ENCODE assay signal across 33 cellular contexts in genomic region chr1:63937623-63938022, GRCh38.
A peak's percentile ranks its signal among the peaks of the same experiment; 100 is the strongest.
DNase-seq lines count a peak whose midpoint lies in the region; ATAC-seq lines count a peak whose summit lies in the region.
"Had no signal": no experiment of that assay in that cellular context is flagged by ENCODE, and none has a peak within 500 bp of the region (broad histone marks: within the 10 kb centered on the region; RNA-seq: fewer than 3 reads in every experiment).

No MANE protein-coding gene starts in this region.

- H3K4me3 ChIP-seq in trophoblast cell (ENCODE audit: low read depth, low read length) (no peak overlapping the region), Karpas-422 (ENCODE audit: low read length) (no peak overlapping the region)
- H3K4me3 ChIP-seq: BLaER1 treated with 17β-estradiol and CSF1 and Interleukin-3, amounts not matched to agents 10 nM and 100 nM; cardiac muscle cell; GM23338; lung; neural progenitor cell; right lobe of liver; SJSA1; testis; uterus had no signal

- H2BK12ac ChIP-seq in trophoblast cell (ENCODE audit: low read length): peak overlapping the region; percentile 60

- peaks cover 7 to 15% of the 10 kb centered on the region in 2 experiments for H3K4me1 ChIP-seq in trophoblast cell (ENCODE audit: control insufficient read depth in 1 of 2, insufficient read depth in 2 of 2, low read length in 2 of 2)
- no peaks in the 10 kb centered on the region for H3K4me1 ChIP-seq in Karpas-422 (ENCODE audit: low read length)
- H3K4me1 ChIP-seq: neural progenitor cell, right lobe of liver, SJSA1, testis, uterus had no signal

- H3K9me3 ChIP-seq in trophoblast cell (ENCODE audit: insufficient read depth, low read depth, low read length) (no peaks in the 10 kb centered on the region), Karpas-422 (ENCODE audit: low read length) (no peaks in the 10 kb centered on the region)
- H3K9me3 ChIP-seq: BLaER1 treated with 17β-estradiol and CSF1 and Interleukin-3, amounts not matched to agents 10 nM and 100 nM; right lobe of liver; SJSA1; testis; uterus had no signal

- no CpG with 5 or more reads among the region's 2 CpGs for WGBS in trophoblast cell (ENCODE audit: extremely low coverage, insufficient coverage, insufficient read length)

- H4K20me1 ChIP-seq in Karpas-422 (ENCODE audit: insufficient read depth, low read depth, low read length): no peaks in the 10 kb centered on the region
- H4K20me1 ChIP-seq: BLaER1 treated with 17β-estradiol and CSF1 and Interleukin-3, amounts not matched to agents 10 nM and 100 nM had no signal

- H3K9ac ChIP-seq in trophoblast cell (ENCODE audit: low read length) (no peak overlapping the region), Karpas-422 (ENCODE audit: low read length) (no peak overlapping the region)
- H3K9ac ChIP-seq: BLaER1 treated with 17β-estradiol and CSF1 and Interleukin-3, amounts not matched to agents 10 nM and 100 nM; neural progenitor cell had no signal

- no peak overlapping the region for H3K4me2 ChIP-seq in trophoblast cell (ENCODE audit: low read length)
- H3K4me2 ChIP-seq in Karpas-422 (ENCODE audit: low read depth, low read length, poor library complexity, severe bottlenecking): no peak overlapping the region
- H3K4me2 ChIP-seq: GM23338, neural progenitor cell had no signal

- no peaks in the 10 kb centered on the region for H3K4me1 Mint-ChIP-seq in activated T-cell treated with anti-CD3 and anti-CD28 coated beads, Interleukin-2, amount 50 U/mL, for 72 hours (ENCODE audit: low read depth)
- H3K4me1 Mint-ChIP-seq: stimulated activated memory B cell treated with anti-CD40 and anti-IgM and Interleukin-4, amounts not matched to agents 10 μg/mL and 1 μg/mL and 100 μg/mL, for 72 hours; T-cell had no signal

- no peak overlapping the region for H2BK120ac ChIP-seq in trophoblast cell (ENCODE audit: insufficient read depth, low read length, poor library complexity)

- DNase-seq in trophoblast cell: no peak
- no peak for DNase-seq in HuH-7 (ENCODE audit: low spot score)
- no peak for DNase-seq in activated effector memory CD4-positive, alpha-beta T cell treated with Interleukin-2 at 50 U/mL for 16 hours
- no peak for DNase-seq in Karpas-422
- no peak for DNase-seq in activated T-cell treated with anti-CD3 and anti-CD28 coated beads, Interleukin-2, amount 50 U/mL, for 72 hours
- DNase-seq: activated CD4-positive, alpha-beta memory T cell treated with anti-CD3 and anti-CD28 coated beads for 36 hours; cortex of kidney; DMS79 treated with DMSO at 0.1 percent for 48 hours; HFFc6; MV-4-11; NCI-H1436 treated with DMSO at 0.1 percent for 48 hours; NCI-H446 treated with DMSO at 0.1 percent for 48 hours; NCI-H82; right lobe of liver; stimulated activated CD4-positive, alpha-beta T cell treated with anti-CD3 and anti-CD28 coated beads, Interleukin-12 subunit alpha, Interleukin-12 subunit beta, amount 100 ng/mL, for 4 hours; stimulated activated CD4-positive, alpha-beta T cell treated with anti-CD3 and anti-CD28 coated beads, Interleukin-4, amount 100 ng/mL, for 24 hours; T-cell; testis; uterus had no signal

- peaks cover 6% of the 10 kb centered on the region for H3K27me3 Mint-ChIP-seq in activated T-cell treated with anti-CD3 and anti-CD28 coated beads, Interleukin-2, amount 50 U/mL, for 72 hours (ENCODE audit: low read depth)
- H3K27me3 Mint-ChIP-seq: activated CD4-positive, alpha-beta memory T cell treated with anti-CD3 and anti-CD28 coated beads for 36 hours had no signal

- peak overlapping the region; percentile 58 for H4K91ac ChIP-seq in trophoblast cell (ENCODE audit: low read depth, low read length)

- H3K4me3 Mint-ChIP-seq in activated T-cell treated with anti-CD3 and anti-CD28 coated beads, Interleukin-2, amount 50 U/mL, for 72 hours: no peak overlapping the region
- H3K4me3 Mint-ChIP-seq: activated CD4-positive, alpha-beta memory T cell treated with anti-CD3 and anti-CD28 coated beads for 36 hours; GM23338; HFFc6; neural progenitor cell; stimulated activated memory B cell treated with anti-CD40 and anti-IgM and Interleukin-4, amounts not matched to agents 10 μg/mL and 1 μg/mL and 100 μg/mL, for 72 hours; T-cell had no signal

- H3K27ac ChIP-seq in trophoblast cell (ENCODE audit: low read depth, low read length) (no peak overlapping the region), Karpas-422 (ENCODE audit: low read length) (no peak overlapping the region)
- H3K27ac ChIP-seq: BLaER1 treated with 17β-estradiol and CSF1 and Interleukin-3, amounts not matched to agents 10 nM and 100 nM; cardiac muscle cell; HL-60; neural progenitor cell; right lobe of liver; SJSA1; testis; uterus had no signal

- no peaks in the 10 kb centered on the region for H3K9me2 ChIP-seq in Karpas-422 (replicated peaks; ENCODE audit: insufficient read depth, low read length)

- no peak overlapping the region for H4K8ac ChIP-seq in trophoblast cell (ENCODE audit: low read depth, low read length)

- peak overlapping the region; percentile 33 for H3K4ac ChIP-seq in trophoblast cell (ENCODE audit: low read depth, low read length)

- H4K12ac ChIP-seq in trophoblast cell (ENCODE audit: low read depth, low read length): no peak overlapping the region

- peak overlapping the region; percentile 63 for H3K14ac ChIP-seq in trophoblast cell (ENCODE audit: low read length)

- peak overlapping the region; percentile 82 for H3K18ac ChIP-seq in trophoblast cell (ENCODE audit: low read length)

- no peak overlapping the region for H3K27ac Mint-ChIP-seq in activated T-cell treated with anti-CD3 and anti-CD28 coated beads, Interleukin-2, amount 50 U/mL, for 72 hours
- H3K27ac Mint-ChIP-seq: activated CD4-positive, alpha-beta memory T cell treated with anti-CD3 and anti-CD28 coated beads for 36 hours; activated naive CD4-positive, alpha-beta T cell treated with anti-CD3 and anti-CD28 coated beads, Interleukin-2, amount 50 U/mL, for 72 hours; activated T-helper 2 cell treated with anti-CD3 and anti-CD28 coated beads, Interferon-gamma antibody, Interleukin-2, Interleukin-4, amounts not matched to agents 10 μg/mL and 5 μg/mL and 100 μg/mL, durations not matched to agents 14 hours and 24 hours and 36 hours; GM23338; HFFc6; neural progenitor cell; stimulated activated memory B cell treated with anti-CD40 and anti-IgM and Interleukin-4, amounts not matched to agents 10 μg/mL and 1 μg/mL and 100 μg/mL, for 72 hours; T-cell had no signal

- H2AK5ac ChIP-seq in trophoblast cell (ENCODE audit: low read length): no peak overlapping the region

- peak overlapping the region; percentile 56 for H2BK5ac ChIP-seq in trophoblast cell (ENCODE audit: low read depth, low read length, poor library complexity)

- no peak overlapping the region for H3K23ac ChIP-seq in trophoblast cell (ENCODE audit: low read length)

- no peak overlapping the region for H2AFZ ChIP-seq in trophoblast cell (ENCODE audit: insufficient read depth, low read length, poor library complexity)
- no peak overlapping the region for H2AFZ ChIP-seq in Karpas-422 (ENCODE audit: low read length)
- H2AFZ ChIP-seq: GM23338, neural progenitor cell had no signal

- H3K79me2 ChIP-seq in trophoblast cell (ENCODE audit: control insufficient read depth, insufficient read depth, low read length, poor library complexity) (peaks cover 2% of the 10 kb centered on the region), Karpas-422 (ENCODE audit: low read length) (no peaks in the 10 kb centered on the region)

- peaks cover 15% of the 10 kb centered on the region for H3K79me1 ChIP-seq in trophoblast cell (ENCODE audit: low read length)

- no peaks in the 10 kb centered on the region for H3K36me3 Mint-ChIP-seq in activated T-cell treated with anti-CD3 and anti-CD28 coated beads, Interleukin-2, amount 50 U/mL, for 72 hours (ENCODE audit: insufficient read depth in 2 of 2)
- H3K36me3 Mint-ChIP-seq: activated CD4-positive, alpha-beta memory T cell treated with anti-CD3 and anti-CD28 coated beads for 36 hours; activated naive CD4-positive, alpha-beta T cell treated with anti-CD3 and anti-CD28 coated beads, Interleukin-2, amount 50 U/mL, for 72 hours; neural progenitor cell; stimulated activated memory B cell treated with anti-CD40 and anti-IgM and Interleukin-4, amounts not matched to agents 10 μg/mL and 1 μg/mL and 100 μg/mL, for 72 hours; T-cell had no signal

- H3K9me3 Mint-ChIP-seq in activated T-cell treated with anti-CD3 and anti-CD28 coated beads, Interleukin-2, amount 50 U/mL, for 72 hours: no peaks in the 10 kb centered on the region
- H3K9me3 Mint-ChIP-seq: activated CD4-positive, alpha-beta memory T cell treated with anti-CD3 and anti-CD28 coated beads for 36 hours; activated naive CD4-positive, alpha-beta T cell treated with anti-CD3 and anti-CD28 coated beads, Interleukin-2, amount 50 U/mL, for 72 hours; activated T-helper 2 cell treated with anti-CD3 and anti-CD28 coated beads, Interferon-gamma antibody, Interleukin-2, Interleukin-4, amounts not matched to agents 10 μg/mL and 5 μg/mL and 100 μg/mL, durations not matched to agents 14 hours and 24 hours and 36 hours; GM23338; HFFc6; neural progenitor cell; stimulated activated memory B cell treated with anti-CD40 and anti-IgM and Interleukin-4, amounts not matched to agents 10 μg/mL and 1 μg/mL and 100 μg/mL, for 72 hours; T-cell had no signal

- ATAC-seq in GM19372 (IDR thresholded peaks at IDR 0.05; ENCODE audit: low read depth, unreplicated experiment) (peak; percentile 42), HG02938 (IDR thresholded peaks at IDR 0.05; ENCODE audit: unreplicated experiment) (peak; percentile 36), HG03571 (IDR thresholded peaks at IDR 0.05; ENCODE audit: unreplicated experiment) (peak; percentile 48)
- ATAC-seq in activated T-cell treated with anti-CD3 and anti-CD28 coated beads, Interleukin-2, amount 50 U/mL, for 72 hours (replicated peaks in 1 of 2): no peak
- ATAC-seq: activated naive CD4-positive, alpha-beta T cell treated with anti-CD3 and anti-CD28 coated beads, Interleukin-2, amount 50 U/mL, for 72 hours; GM23338; HepG2; right lobe of liver; T-cell had no signal

- no peaks in the 10 kb centered on the region for H3K27me3 ChIP-seq in trophoblast cell (ENCODE audit: insufficient read depth, low read length)
- no peaks in the 10 kb centered on the region for H3K27me3 ChIP-seq in Karpas-422 (ENCODE audit: low read length)
- H3K27me3 ChIP-seq: BLaER1 treated with 17β-estradiol and CSF1 and Interleukin-3, amounts not matched to agents 10 nM and 100 nM; cardiac muscle cell; neural progenitor cell; right lobe of liver; SJSA1; testis; uterus had no signal

- no peaks in the 10 kb centered on the region for H3K36me3 ChIP-seq in trophoblast cell (ENCODE audit: control insufficient read depth in 1 of 2, insufficient read depth in 2 of 2, low read length in 2 of 2)
- no peaks in the 10 kb centered on the region for H3K36me3 ChIP-seq in Karpas-422 (ENCODE audit: insufficient read depth, low read length)
- H3K36me3 ChIP-seq: BLaER1 treated with 17β-estradiol and CSF1 and Interleukin-3, amounts not matched to agents 10 nM and 100 nM; cardiac muscle cell; neural progenitor cell; right lobe of liver; SJSA1; uterus had no signal

Comparison
In these comparisons a context has a peak if more than half of its experiments do, and no peak if none do; other contexts are left out.
1. ATAC-seq: peak in GM19372 (single experiment), HG02938 (single experiment) and HG03571 (single experiment); none in activated T-cell treated with anti-CD3 and anti-CD28 coated beads, Interleukin-2, amount 50 U/mL, for 72 hours (0 of 2).